Comparison of ENCODE assay signal across 27 cellular contexts in the genomic region with DNA sequence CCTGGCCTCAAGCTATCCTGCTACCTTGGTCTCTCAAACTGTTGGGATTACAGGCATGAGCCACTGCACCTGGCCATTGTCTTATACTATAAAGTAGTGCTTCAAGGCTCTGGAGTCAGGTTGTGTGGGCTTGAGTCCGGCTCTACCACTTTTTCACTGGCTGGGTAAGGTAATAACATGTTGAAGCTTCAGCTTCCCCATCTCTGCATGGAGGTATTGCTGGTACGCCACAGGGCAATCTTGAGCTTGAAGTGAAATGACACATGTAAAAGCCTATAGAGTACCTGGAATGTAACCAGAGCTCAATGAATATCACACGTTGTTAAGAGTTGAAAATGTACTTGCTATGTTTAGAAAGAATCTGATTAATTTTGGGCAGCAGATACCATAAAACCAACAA.
"Had no signal": no experiment of that assay in that cellular context is flagged by ENCODE, and none has a peak within 500 bp of the region (broad histone marks: within the 10 kb centered on the region; RNA-seq: fewer than 3 reads in every experiment).

No MANE protein-coding gene starts in this region.

- H3K4me1 ChIP-seq: stomach, suprapubic skin, testis, thyroid gland, tibial artery, tibial nerve, transverse colon, upper lobe of left lung, upper lobe of right lung, uterus, vagina had no signal

- H3K36me3 ChIP-seq: stomach, suprapubic skin, thoracic aorta, thyroid gland, tibial artery, tibial nerve, transverse colon, upper lobe of left lung, upper lobe of right lung, uterus, vagina had no signal

- DNase-seq: stimulated activated CD4-positive, alpha-beta T cell treated with anti-CD3 and anti-CD28 coated beads, Interleukin-2, amount 100 ng/mL, for 24 hours; stimulated activated CD4-positive, alpha-beta T cell treated with anti-CD3 and anti-CD28 coated beads, Interleukin-2, amount 100 ng/mL, for 48 hours; stimulated activated CD4-positive, alpha-beta T cell treated with anti-CD3 and anti-CD28 coated beads, Interleukin-4, amount 100 ng/mL, for 1 hour; stimulated activated CD4-positive, alpha-beta T cell treated with anti-CD3 and anti-CD28 coated beads, Interleukin-4, amount 100 ng/mL, for 24 hours; stimulated activated CD4-positive, alpha-beta T cell treated with anti-CD3 and anti-CD28 coated beads, Interleukin-4, amount 100 ng/mL, for 4 hours; stimulated activated CD8-positive, alpha-beta memory T cell treated with anti-CD3 and anti-CD28 coated beads, Interleukin-4, amount 100 ng/mL, for 48 hours; stimulated activated naive B cell treated with anti-CD40 and anti-IgM and Interleukin-4, amounts not matched to agents 10 μg/mL and 1 μg/mL and 100 μg/mL, for 72 hours; stimulated activated naive CD4-positive, alpha-beta T cell; stimulated activated naive CD4-positive, alpha-beta T cell treated with Interleukin-2 at 50 U/mL for 16 hours; stimulated activated naive CD8-positive, alpha-beta T cell treated with anti-CD3 and anti-CD28 coated beads, Interleukin-15, amount 100 ng/mL, for 72 hours; stimulated activated naive CD8-positive, alpha-beta T cell treated with anti-CD3 and anti-CD28 coated beads, Interleukin-15, Interleukin-2, amounts not matched to agents 100 U/mL and 50 U/mL, for 24 hours; stomach; substantia nigra; testis; thyroid gland; tibial artery; transverse colon; upper lobe of left lung; upper lobe of right lung; uterus had no signal

- H3K4me3 Mint-ChIP-seq: stimulated activated effector memory CD8-positive, alpha-beta T cell treated with anti-CD3 and anti-CD28 coated beads, Interleukin-12 subunit alpha, Interleukin-12 subunit beta, amount 100 ng/mL, for 72 hours; stimulated activated naive B cell treated with anti-CD40 and anti-IgM and Interleukin-4, amounts not matched to agents 10 μg/mL and 1 μg/mL and 100 μg/mL, for 72 hours; stimulated activated naive CD8-positive, alpha-beta T cell treated with anti-CD3 and anti-CD28 coated beads, Interleukin-15, amount 100 ng/mL, for 72 hours; stimulated activated naive CD8-positive, alpha-beta T cell treated with anti-CD3 and anti-CD28 coated beads, Interleukin-15, Interleukin-2, amounts not matched to agents 100 ng/mL and 50 ng/mL, for 24 hours; type B pancreatic cell had no signal

- H3K27ac ChIP-seq: stomach, suprapubic skin, testis, thoracic aorta, thyroid gland, tibial artery, tibial nerve, transverse colon, upper lobe of left lung, upper lobe of right lung, uterus, vagina had no signal

- H3K9me3 ChIP-seq: stomach, suprapubic skin, testis, thoracic aorta, thyroid gland, tibial artery, tibial nerve, transverse colon, upper lobe of left lung, upper lobe of right lung, uterus, vagina had no signal

- H3K9me3 Mint-ChIP-seq: stimulated activated effector memory CD8-positive, alpha-beta T cell treated with anti-CD3 and anti-CD28 coated beads, Interleukin-12 subunit alpha, Interleukin-12 subunit beta, amount 100 ng/mL, for 72 hours; stimulated activated naive B cell treated with anti-CD40 and anti-IgM and Interleukin-4, amounts not matched to agents 10 μg/mL and 1 μg/mL and 100 μg/mL, for 72 hours; stimulated activated naive CD8-positive, alpha-beta T cell treated with anti-CD3 and anti-CD28 coated beads, Interleukin-15, amount 100 ng/mL, for 72 hours; stimulated activated naive CD8-positive, alpha-beta T cell treated with anti-CD3 and anti-CD28 coated beads, Interleukin-15, Interleukin-2, amounts not matched to agents 100 ng/mL and 50 ng/mL, for 24 hours; type B pancreatic cell had no signal

- H3K27me3 ChIP-seq: stomach, suprapubic skin, testis, thyroid gland, tibial artery, tibial nerve, transverse colon, upper lobe of left lung, upper lobe of right lung, uterus, vagina had no signal

- H3K27ac Mint-ChIP-seq: stimulated activated effector memory CD8-positive, alpha-beta T cell treated with anti-CD3 and anti-CD28 coated beads, Interleukin-12 subunit alpha, Interleukin-12 subunit beta, amount 100 ng/mL, for 72 hours; stimulated activated naive B cell treated with anti-CD40 and anti-IgM and Interleukin-4, amounts not matched to agents 10 μg/mL and 1 μg/mL and 100 μg/mL, for 72 hours; stimulated activated naive CD8-positive, alpha-beta T cell treated with anti-CD3 and anti-CD28 coated beads, Interleukin-15, amount 100 ng/mL, for 72 hours; stimulated activated naive CD8-positive, alpha-beta T cell treated with anti-CD3 and anti-CD28 coated beads, Interleukin-15, Interleukin-2, amounts not matched to agents 100 ng/mL and 50 ng/mL, for 24 hours; type B pancreatic cell had no signal

- ATAC-seq: stimulated activated effector memory CD8-positive, alpha-beta T cell treated with anti-CD3 and anti-CD28 coated beads, Interleukin-12 subunit alpha, Interleukin-12 subunit beta, amount 100 ng/mL, for 72 hours; stimulated activated naive B cell treated with anti-CD40 and anti-IgM and Interleukin-4, amounts not matched to agents 10 μg/mL and 1 μg/mL and 100 μg/mL, for 72 hours; stimulated activated naive CD8-positive, alpha-beta T cell treated with anti-CD3 and anti-CD28 coated beads, Interleukin-15, amount 100 ng/mL, for 72 hours; upper lobe of right lung had no signal

- H3K27me3 Mint-ChIP-seq: stimulated activated naive CD8-positive, alpha-beta T cell treated with anti-CD3 and anti-CD28 coated beads, Interleukin-15, amount 100 ng/mL, for 72 hours; type B pancreatic cell had no signal

- H3K36me3 Mint-ChIP-seq: stimulated activated effector memory CD8-positive, alpha-beta T cell treated with anti-CD3 and anti-CD28 coated beads, Interleukin-12 subunit alpha, Interleukin-12 subunit beta, amount 100 ng/mL, for 72 hours; stimulated activated naive B cell treated with anti-CD40 and anti-IgM and Interleukin-4, amounts not matched to agents 10 μg/mL and 1 μg/mL and 100 μg/mL, for 72 hours; type B pancreatic cell had no signal

- H3K4me3 ChIP-seq: stomach, suprapubic skin, testis, thoracic aorta, thyroid gland, tibial artery, tibial nerve, transverse colon, upper lobe of left lung, upper lobe of right lung, uterus, vagina had no signal

- H3K4me1 Mint-ChIP-seq: stimulated activated effector memory CD8-positive, alpha-beta T cell treated with anti-CD3 and anti-CD28 coated beads, Interleukin-12 subunit alpha, Interleukin-12 subunit beta, amount 100 ng/mL, for 72 hours; stimulated activated naive B cell treated with anti-CD40 and anti-IgM and Interleukin-4, amounts not matched to agents 10 μg/mL and 1 μg/mL and 100 μg/mL, for 72 hours; stimulated activated naive CD8-positive, alpha-beta T cell treated with anti-CD3 and anti-CD28 coated beads, Interleukin-15, amount 100 ng/mL, for 72 hours had no signal
